In the genomic region with DNA sequence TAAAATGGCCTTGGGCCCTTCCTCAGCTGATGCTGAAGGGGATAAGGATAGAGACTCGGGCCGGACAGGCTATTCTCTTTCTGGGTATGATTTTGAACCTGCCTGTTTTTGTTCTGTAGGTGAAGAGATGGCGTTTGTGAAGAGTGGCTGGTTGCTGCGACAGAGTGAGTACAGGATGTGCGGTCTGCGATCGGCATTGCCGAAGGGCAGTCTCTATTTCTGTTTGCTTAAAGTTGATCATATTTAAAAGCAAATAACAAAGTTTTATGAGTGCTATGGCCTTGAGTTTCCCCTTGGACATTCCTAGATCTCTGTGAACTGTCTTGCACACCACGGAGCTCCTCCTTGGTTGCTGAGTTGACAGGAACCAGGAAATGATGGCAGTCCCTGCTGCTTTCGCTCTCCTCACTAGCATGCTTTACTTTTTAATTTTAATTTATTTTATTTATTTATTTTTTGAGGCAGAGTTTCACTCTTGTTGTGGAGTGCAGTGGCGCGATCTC, we compare ENCODE assay signal across 14 cellular contexts.
"Had no signal": no experiment of that assay in that cellular context is flagged by ENCODE, and none has a peak within 500 bp of the region (broad histone marks: within the 10 kb centered on the region; RNA-seq: fewer than 3 reads in every experiment).

No MANE protein-coding gene starts in this region.

- H3K9me3 ChIP-seq: breast epithelium, heart left ventricle, left ventricle myocardium inferior, right atrium auricular region, tibial artery, vagina had no signal

- H3K36me3 ChIP-seq: breast epithelium had no signal

- H3K4me1 ChIP-seq: breast epithelium, right atrium auricular region, vagina had no signal

- H3K27me3 ChIP-seq: breast epithelium, heart left ventricle, right atrium auricular region, tibial artery, vagina had no signal

- ATAC-seq: heart left ventricle; stimulated activated memory B cell treated with anti-CD40 and anti-IgM and Interleukin-4, amounts not matched to agents 10 μg/mL and 1 μg/mL and 100 μg/mL, for 72 hours had no signal

- H3K27ac ChIP-seq: breast epithelium, heart left ventricle, left ventricle myocardium inferior, right atrium auricular region, tibial artery, vagina had no signal

- DNase-seq: activated CD4-positive, alpha-beta memory T cell treated with anti-CD3 and anti-CD28 coated beads, Interleukin-2, amount 10 ng/mL, durations not matched to agents 7 days and 5 days; activated CD4-positive, CD25-positive, alpha-beta regulatory T cell treated with anti-CD3 and anti-CD28 coated beads, Interleukin-2, amount 50 U/mL, for 72 hours; activated gamma-delta T cell; aorta; foreskin melanocyte; islet precursor cell; left ventricle myocardium inferior; mesendoderm; tibial artery had no signal

- H3K4me3 ChIP-seq: breast epithelium, heart left ventricle, left ventricle myocardium inferior, right atrium auricular region, tibial artery, vagina had no signal
